In genomic region chr10:70052462-70053211, GRCh38 we compare ENCODE assay signal across 9 cellular contexts. TPM values are rescaled to one million over a fixed set of nuclear protein-coding genes. Genes with fewer than 3 reads are reported as not detected.
DNase-seq lines count a peak whose midpoint lies in the region; ATAC-seq and TF ChIP-seq lines count a peak whose summit lies in the region.
"Had no signal": no experiment of that assay in that cellular context is flagged by ENCODE, and none has a peak within 500 bp of the region (broad histone marks: within the 10 kb centered on the region; RNA-seq: fewer than 3 reads in every experiment).

MACROH2A2 (plus strand) TSS chr10:70052846; CDS start chr10:70075659, 22,813 bp downstream.

- H3K27me3 ChIP-seq in heart left ventricle, result peaks cover 0 to 57% (median 0%) of the 10 kb centered on the region in 9 donors

- intact Hi-C loops in heart left ventricle (cut with DNase I), result no loop called here

- 1% methylated on average over 37 to 58 of the region's 58 CpGs for WGBS in heart left ventricle, 4 donors

- TF ChIP-seq POLR2A in heart left ventricle (IDR thresholded peaks at IDR 0.05), result no peak

- DNase-seq in NCI-H345 (lab: John Stamatoyannopoulos, UW) (peak; percentile 49), NCI-H345 treated with DMSO at 0.1 percent for 48 hours (lab: John Stamatoyannopoulos, UW; ENCODE audit: unreplicated experiment) (no peak), NCI-H2107 treated with DMSO at 0.1 percent for 48 hours (lab: John Stamatoyannopoulos, UW; ENCODE audit: unreplicated experiment) (peak; percentile 37), amniotic stem cell (lab: John Stamatoyannopoulos, UW) (peak; percentile 66), heart left ventricle (peak; percentile 61 to 73 (median 64)), omental fat pad (ENCODE audit: low spot score) (no peak), cortex of kidney (lab: John Stamatoyannopoulos, UW) (no peak)
- DNase-seq: DND-41 had no signal

- no peaks in the 10 kb centered on the region for H3K9me3 ChIP-seq in heart left ventricle

- peaks cover 0 to 24% (median 2%) of the 10 kb centered on the region in 12 donors for H3K4me1 ChIP-seq in heart left ventricle

- peak within 1 kb of the TSS; percentile 47 to 87 (median 77) for H3K4me3 ChIP-seq in heart left ventricle

- ATAC-seq in heart left ventricle (peak; percentile 84 to 95 (median 94)), omental fat pad (ENCODE audit: low FRiP score) (peak; percentile 70), HG03108 (IDR thresholded peaks at IDR 0.05; ENCODE audit: unreplicated experiment) (no peak)

- TF ChIP-seq CTCF in heart left ventricle (IDR thresholded peaks at IDR 0.05), result peak in 11 of 12 donors; percentile 9 to 55 (median 28)
- no peak for TF ChIP-seq CTCF in omental fat pad (IDR thresholded peaks at IDR 0.05)

- H3K36me3 ChIP-seq in heart left ventricle, result no peaks in the 10 kb centered on the region

- H3K27ac ChIP-seq in heart left ventricle, result peak within 1 kb of the TSS; percentile 37 to 87 (median 78)

RNA-seq across cellular contexts. Expression of gene MACROH2A2, which starts in this region (rescaled TPM):
- 10 to 100 TPM; 11.8 to 21.3 (median 14.8) TPM for total RNA-seq in heart left ventricle
- 10 to 100 TPM; 12.0 to 13.3 TPM for polyA plus RNA-seq in heart left ventricle
- 1 to 10 TPM; 4.1 to 6.0 (median 5.2) TPM for total RNA-seq in omental fat pad

Comparison
In these comparisons a context has a peak if more than half of its experiments do, and no peak if none do; other contexts are left out.
1. DNase-seq: peak in NCI-H345 (single experiment), NCI-H2107 treated with DMSO at 0.1 percent for 48 hours (single experiment), amniotic stem cell (single experiment) and heart left ventricle (5 of 5); none in NCI-H345 treated with DMSO at 0.1 percent for 48 hours (single experiment), omental fat pad (single experiment) and cortex of kidney (single experiment).
2. CTCF ChIP-seq: peak in heart left ventricle (11 of 12); none in omental fat pad (0 of 3).